ENCODE assay signal across 30 cellular contexts in the genomic region with DNA sequence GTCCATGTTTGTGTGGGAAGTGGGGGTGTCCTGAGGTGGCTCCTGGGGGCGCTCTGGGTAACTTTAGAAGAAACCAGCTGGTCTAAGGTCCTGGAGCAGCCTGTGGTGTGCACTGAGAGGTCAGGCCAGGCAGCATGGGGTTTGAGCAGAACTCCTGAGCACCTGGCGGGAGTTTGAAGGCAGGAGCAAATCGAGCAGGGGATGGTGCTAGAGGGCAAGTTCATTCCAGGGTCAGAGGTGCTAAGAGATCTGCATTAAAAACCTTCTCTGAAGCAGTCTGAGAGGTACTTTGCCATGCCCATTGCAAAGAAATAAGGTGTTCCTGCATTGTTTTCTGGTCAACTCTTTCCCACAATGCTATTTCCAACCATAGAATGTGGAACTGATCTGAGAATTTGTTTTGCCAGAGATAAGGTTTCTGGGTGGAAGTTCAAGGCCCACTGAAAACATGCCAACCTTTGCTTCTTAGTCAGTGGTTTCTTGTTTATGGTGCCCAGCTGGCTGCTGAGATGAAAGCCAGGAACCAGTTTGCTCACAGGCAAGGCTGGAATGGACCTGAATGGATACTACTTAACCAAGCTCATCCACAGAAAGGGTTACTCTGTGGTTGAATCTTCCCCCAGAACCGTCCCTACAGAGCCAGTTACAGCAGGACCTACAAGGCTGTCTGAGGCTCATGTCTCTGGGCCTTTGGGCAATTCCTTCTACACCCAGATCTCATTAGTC.
A peak's percentile ranks its signal among the peaks of the same experiment; 100 is the strongest.
DNase-seq lines count a peak whose midpoint lies in the region; ATAC-seq, FAIRE-seq and TF ChIP-seq lines count a peak whose summit lies in the region.
"Had no signal": no experiment of that assay in that cellular context is flagged by ENCODE, and none has a peak within 500 bp of the region (broad histone marks: within the 10 kb centered on the region; RNA-seq: fewer than 3 reads in every experiment).

No MANE protein-coding gene starts in this region.

- no peak overlapping the region for H3K27ac ChIP-seq in endodermal cell (ENCODE audit: low read depth, low read length)
- H3K27ac ChIP-seq: heart left ventricle, SJSA1 had no signal

- H3K4me1 ChIP-seq in mucosa of descending colon (ENCODE audit: low read depth) (no peaks in the 10 kb centered on the region), HAP-1 (no peaks in the 10 kb centered on the region), endodermal cell (ENCODE audit: control insufficient read depth, insufficient read depth, low read length) (no peaks in the 10 kb centered on the region)
- H3K4me1 ChIP-seq: SJSA1 had no signal

- no peaks in the 10 kb centered on the region for H3K27me3 ChIP-seq in bronchial epithelial cell (ENCODE audit: control insufficient read depth, insufficient read depth, low read length)
- H3K27me3 ChIP-seq in HAP-1 (ENCODE audit: low read depth): no peaks in the 10 kb centered on the region
- no peaks in the 10 kb centered on the region for H3K27me3 ChIP-seq in endodermal cell (ENCODE audit: control insufficient read depth, insufficient read depth, low read length, poor library complexity, severe bottlenecking)
- H3K27me3 ChIP-seq: heart left ventricle had no signal

- intact Hi-C loops in mucosa of descending colon (cut with DNase I, micrococcal nuclease): no loop called here

- H3K36me3 Mint-ChIP-seq in HFFc6 (ENCODE audit: low read depth) (no peaks in the 10 kb centered on the region), endodermal cell (ENCODE audit: low read depth) (no peaks in the 10 kb centered on the region)
- H3K36me3 Mint-ChIP-seq: CD4-positive, CD25-positive, alpha-beta regulatory T cell; immature natural killer cell had no signal

- 63 to 100% methylated on average over 1 to 4 of the region's 4 CpGs for WGBS in endodermal cell (ENCODE audit: insufficient coverage in 1 of 2, insufficient read length in 1 of 2), 2 experiments

- H3K9ac ChIP-seq in endodermal cell (ENCODE audit: extremely low read depth, low read length, poor library complexity, severe bottlenecking): no peak overlapping the region

- ATAC-seq in mucosa of descending colon (peak; percentile 12), GM18519 (IDR thresholded peaks at IDR 0.05; ENCODE audit: low FRiP score, unreplicated experiment) (no peak)
- ATAC-seq: activated T-helper 17 cell treated with anti-CD3 and anti-CD28 coated beads, Interleukin-2, amount 50 U/mL, for 72 hours; GM23338; Panc1; right cardiac atrium had no signal

- H3K4me3 Mint-ChIP-seq in HFFc6 (no peak overlapping the region), endodermal cell (no peak overlapping the region)
- H3K4me3 Mint-ChIP-seq: activated CD4-positive, alpha-beta T cell treated with anti-CD3 and anti-CD28 coated beads, Interleukin-2, amount 10 ng/mL, durations not matched to agents 24 days and 14 days; activated T-helper 17 cell treated with anti-CD3 and anti-CD28 coated beads, Interleukin-2, amount 50 U/mL, for 72 hours; CD4-positive, CD25-positive, alpha-beta regulatory T cell; GM23338; immature natural killer cell; T-helper 1 cell treated with Interleukin-12 subunit alpha and Interleukin-12 subunit beta and Interleukin-4 antibody, amounts not matched to agents 30 μg/mL and 1 μg/mL, for 36 hours had no signal

- H3K4me3 ChIP-seq in bronchial epithelial cell (ENCODE audit: low read depth, low read length) (no peak overlapping the region), mucosa of descending colon (no peak overlapping the region), HAP-1 (no peak overlapping the region), endodermal cell (ENCODE audit: low read length) (no peak overlapping the region)
- H3K4me3 ChIP-seq: GM23338, heart left ventricle, lung, SJSA1 had no signal

- H3K27ac Mint-ChIP-seq in HFFc6: no peak overlapping the region
- H3K27ac Mint-ChIP-seq in endodermal cell: no peak overlapping the region
- H3K27ac Mint-ChIP-seq: activated CD4-positive, alpha-beta T cell treated with anti-CD3 and anti-CD28 coated beads, Interleukin-2, amount 10 ng/mL, durations not matched to agents 24 days and 14 days; activated T-helper 17 cell treated with anti-CD3 and anti-CD28 coated beads, Interleukin-2, amount 50 U/mL, for 72 hours; CD4-positive, CD25-positive, alpha-beta regulatory T cell; GM23338; immature natural killer cell; T-helper 1 cell treated with Interleukin-12 subunit alpha and Interleukin-12 subunit beta and Interleukin-4 antibody, amounts not matched to agents 30 μg/mL and 1 μg/mL, for 36 hours had no signal

- peaks cover 9% of the 10 kb centered on the region; the same call in 1 of the 2 replicates for H3K4me1 Mint-ChIP-seq in HFFc6 (ENCODE audit: low read depth)
- no peaks in the 10 kb centered on the region for H3K4me1 Mint-ChIP-seq in endodermal cell
- H3K4me1 Mint-ChIP-seq: activated CD4-positive, alpha-beta T cell treated with anti-CD3 and anti-CD28 coated beads, Interleukin-2, amount 10 ng/mL, durations not matched to agents 24 days and 14 days; activated T-helper 17 cell treated with anti-CD3 and anti-CD28 coated beads, Interleukin-2, amount 50 U/mL, for 72 hours; CD4-positive, CD25-positive, alpha-beta regulatory T cell; GM23338; immature natural killer cell had no signal

- H3K9me3 Mint-ChIP-seq in HFFc6 (no peaks in the 10 kb centered on the region), endodermal cell (no peaks in the 10 kb centered on the region)
- H3K9me3 Mint-ChIP-seq: activated CD4-positive, alpha-beta T cell treated with anti-CD3 and anti-CD28 coated beads, Interleukin-2, amount 10 ng/mL, durations not matched to agents 24 days and 14 days; activated T-helper 17 cell treated with anti-CD3 and anti-CD28 coated beads, Interleukin-2, amount 50 U/mL, for 72 hours; GM23338; T-helper 1 cell treated with Interleukin-12 subunit alpha and Interleukin-12 subunit beta and Interleukin-4 antibody, amounts not matched to agents 30 μg/mL and 1 μg/mL, for 36 hours had no signal

- no peaks in the 10 kb centered on the region for H3K36me3 ChIP-seq in bronchial epithelial cell (ENCODE audit: control insufficient read depth, insufficient read depth, low read length)
- no peaks in the 10 kb centered on the region for H3K36me3 ChIP-seq in mucosa of descending colon (ENCODE audit: low read depth)
- H3K36me3 ChIP-seq in HAP-1 (replicated peaks): no peaks in the 10 kb centered on the region
- H3K36me3 ChIP-seq in endodermal cell (ENCODE audit: control insufficient read depth, insufficient read depth, low read length): no peaks in the 10 kb centered on the region
- H3K36me3 ChIP-seq: heart left ventricle, SJSA1 had no signal

- DNase-seq in AG08395 (ENCODE audit: low spot score) (peak; percentile 19), HFFc6 (peak; percentile 12), bronchial epithelial cell (ENCODE audit: low read depth) (no peak), mucosa of descending colon (peak in 1 of 3 donors; percentile 6), HAP-1 (ENCODE audit: low spot score in 2 of 2) (no peak), GM10266 (ENCODE audit: extremely low spot score) (no peak), endodermal cell (no peak)
- DNase-seq: activated CD4-positive, alpha-beta T cell treated with anti-CD3 and anti-CD28 coated beads, Interleukin-2, amount 10 ng/mL, durations not matched to agents 24 days and 14 days; CD4-positive, CD25-positive, alpha-beta regulatory T cell; central memory CD4-positive, alpha-beta T cell; DMS 273 treated with DMSO at 0.1 percent for 48 hours; erythroblast; heart left ventricle; immature natural killer cell; KG1; NCI-H2081 treated with DMSO at 0.1 percent for 48 hours; NCI-H446 treated with DMSO at 0.1 percent for 48 hours; occipital lobe; right cardiac atrium; stimulated activated CD4-positive, alpha-beta T cell treated with anti-CD3 and anti-CD28 coated beads, Interleukin-15, amount 100 ng/mL, for 24 hours had no signal

- H3K27me3 Mint-ChIP-seq in HFFc6 (ENCODE audit: insufficient read depth): peaks cover 2% of the 10 kb centered on the region; the same call in 1 of the 2 replicates
- H3K27me3 Mint-ChIP-seq in endodermal cell (ENCODE audit: insufficient read depth): no peaks in the 10 kb centered on the region
- H3K27me3 Mint-ChIP-seq: CD4-positive, CD25-positive, alpha-beta regulatory T cell had no signal

- peak; percentile 58 for FAIRE-seq in bronchial epithelial cell (lab: Jason Lieb, UNC)
- FAIRE-seq: A204.1, GM12891, urothelium cell line had no signal

- in situ Hi-C loops in HAP-1 (cut with MboI; ENCODE audit: low sequenced_read_pairs): no loop called here

- TF ChIP-seq CTCF in HFFc6 (IDR thresholded peaks at IDR 0.05) (no peak), bronchial epithelial cell (IDR thresholded peaks at IDR 0.05; ENCODE audit: insufficient read depth, low read length, severe bottlenecking) (no peak), mucosa of descending colon (IDR thresholded peaks at IDR 0.05) (no peak), GM10266 (IDR thresholded peaks at IDR 0.05; ENCODE audit: control insufficient read depth, insufficient read depth, low read depth, missing control alignments) (no peak), endodermal cell (conservative IDR thresholded peaks at IDR 0.05) (no peak)

- H3K9me3 ChIP-seq in mucosa of descending colon (no peaks in the 10 kb centered on the region), HAP-1 (no peaks in the 10 kb centered on the region), endodermal cell (ENCODE audit: control insufficient read depth, low read length) (no peaks in the 10 kb centered on the region)
- H3K9me3 ChIP-seq: heart left ventricle, SJSA1 had no signal

Comparison
In these comparisons a context has a peak if more than half of its experiments do, and no peak if none do; other contexts are left out.
1. DNase-seq: peak in AG08395 (single experiment) and HFFc6 (single experiment); none in bronchial epithelial cell (single experiment), HAP-1 (0 of 2), GM10266 (single experiment) and endodermal cell (single experiment).